40 cellular contexts compared by ENCODE assay signal in genomic region chr14:21572604-21573003, GRCh38. TPM values are rescaled to one million over a fixed set of nuclear protein-coding genes. Genes with fewer than 3 reads are reported as not detected.
"Had no signal": no experiment of that assay in that cellular context is flagged by ENCODE, and none has a peak within 500 bp of the region (broad histone marks: within the 10 kb centered on the region; RNA-seq: fewer than 3 reads in every experiment).

No MANE protein-coding gene starts in this region.

- DNase-seq: Karpas-422, Kasumi-1, MG63, MM.1S, MV-4-11, NCI-H1048, NCI-H1092, NCI-H1092 treated with DMSO at 0.1 percent for 48 hours, NCI-H1105, NCI-H1105 treated with DMSO at 0.1 percent for 48 hours, NCI-H1417, NCI-H1417 treated with DMSO at 0.1 percent for 48 hours, NCI-H1436, NCI-H1436 treated with DMSO at 0.1 percent for 48 hours, NCI-H146, NCI-H1694, NCI-H1694 treated with DMSO at 0.1 percent for 48 hours, NCI-H187, NCI-H187 treated with DMSO at 0.1 percent for 48 hours, NCI-H1930, NCI-H2029, NCI-H2029 treated with DMSO at 0.1 percent for 48 hours, NCI-H2081, NCI-H2081 treated with DMSO at 0.1 percent for 48 hours, NCI-H2107, NCI-H2171, NCI-H2171 treated with DMSO at 0.1 percent for 48 hours, NCI-H2227 treated with DMSO at 0.1 percent for 48 hours, NCI-H226, NCI-H345, NCI-H446, NCI-H446 treated with DMSO at 0.1 percent for 48 hours, NCI-H510A, NCI-H510A treated with DMSO at 0.1 percent for 48 hours, NCI-H524, NCI-H524 treated with DMSO at 0.1 percent for 48 hours had no signal

- H3K27me3 ChIP-seq: MG63 had no signal

- H3K9me3 ChIP-seq: MG63 had no signal

- H3K36me3 ChIP-seq: MG63 had no signal

- H3K4me3 ChIP-seq: MG63 had no signal

RNA-seq across cellular contexts. Expression of gene OR10G3, which starts 7.3 kb away (rescaled TPM):
- total RNA-seq: LHCN-M2, M059J, MCF 10A, NCI-H460 had no signal
